Comparison of ENCODE assay signal across 1 cellular context in genomic region chr20:29764922-29765610, GRCh38.
A peak's percentile ranks its signal among the peaks of the same experiment; 100 is the strongest.
TF ChIP-seq lines count a peak whose summit lies in the region.
"Not testable (repeated sequence)": the region's sequence is repeated elsewhere in the genome, so short reads cannot be mapped to it uniquely, and the experiment has no call there.

No MANE protein-coding gene starts in this region.

TF ChIP-seq in HepG2, 621 proteins besides CTCF, POLR2A, EP300 and RAD21 (continued from another document):
- peak; percentile 19; the same call in 1 of the 2 replicates for TF ChIP-seq PATZ1 (CRISPR knock-in tag; IDR thresholded peaks at IDR 0.05)
- 0 out of 2 replicates have a peak, but pooled peaks have one; percentile 56 for TF ChIP-seq ZBTB7B (CRISPR knock-in tag; IDR thresholded peaks at IDR 0.05)
- TF ChIP-seq, protein P1, sequence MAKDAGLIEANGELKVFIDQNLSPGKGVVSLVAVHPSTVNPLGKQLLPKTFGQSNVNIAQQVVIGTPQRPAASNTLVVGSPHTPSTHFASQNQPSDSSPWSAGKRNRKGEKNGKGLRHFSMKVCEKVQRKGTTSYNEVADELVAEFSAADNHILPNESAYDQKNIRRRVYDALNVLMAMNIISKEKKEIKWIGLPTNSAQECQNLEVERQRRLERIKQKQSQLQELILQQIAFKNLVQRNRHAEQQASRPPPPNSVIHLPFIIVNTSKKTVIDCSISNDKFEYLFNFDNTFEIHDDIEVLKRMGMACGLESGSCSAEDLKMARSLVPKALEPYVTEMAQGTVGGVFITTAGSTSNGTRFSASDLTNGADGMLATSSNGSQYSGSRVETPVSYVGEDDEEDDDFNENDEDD (CRISPR knock-in tag; IDR thresholded peaks at IDR 0.05; ENCODE audit: borderline replicate concordance), result peak; percentile 47; the same call in 1 of the 2 replicates
- TF ChIP-seq NR2F6 (IDR thresholded peaks at IDR 0.05); MAZ (CRISPR knock-in tag; IDR thresholded peaks at IDR 0.05; ENCODE audit: low read depth): not testable (repeated sequence)
- peak; percentile 17; the same call in 1 of the 2 replicates for TF ChIP-seq NR2F6 (CRISPR knock-in tag; IDR thresholded peaks at IDR 0.05)
- peak; percentile 79 for TF ChIP-seq SMC3 (IDR thresholded peaks at IDR 0.05; ENCODE audit: low read length)
- TF ChIP-seq, protein P2, sequence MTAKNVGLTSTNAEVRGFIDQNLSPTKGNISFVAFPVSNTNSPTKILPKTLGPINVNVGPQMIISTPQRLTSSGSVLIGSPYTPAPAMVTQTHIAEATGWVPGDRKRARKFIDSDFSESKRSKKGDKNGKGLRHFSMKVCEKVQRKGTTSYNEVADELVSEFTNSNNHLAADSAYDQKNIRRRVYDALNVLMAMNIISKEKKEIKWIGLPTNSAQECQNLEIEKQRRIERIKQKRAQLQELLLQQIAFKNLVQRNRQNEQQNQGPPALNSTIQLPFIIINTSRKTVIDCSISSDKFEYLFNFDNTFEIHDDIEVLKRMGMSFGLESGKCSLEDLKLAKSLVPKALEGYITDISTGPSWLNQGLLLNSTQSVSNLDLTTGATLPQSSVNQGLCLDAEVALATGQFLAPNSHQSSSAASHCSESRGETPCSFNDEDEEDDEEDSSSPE (CRISPR knock-in tag; IDR thresholded peaks at IDR 0.05), result 0 out of 2 replicates have a peak, but pooled peaks have one; percentile 29
- TF ChIP-seq ZNF350 (CRISPR knock-in tag; IDR thresholded peaks at IDR 0.05; ENCODE audit: borderline replicate concordance, low read depth), result 0 out of 2 replicates have a peak, but pooled peaks have one; percentile 40
- TF ChIP-seq IRF2 (CRISPR knock-in tag; IDR thresholded peaks at IDR 0.05), result 0 out of 2 replicates have a peak, but pooled peaks have one; percentile 15
- TF ChIP-seq HNRNPLL (IDR thresholded peaks at IDR 0.05; ENCODE audit: low read depth, low read length, poor library complexity, severe bottlenecking), result peak; percentile 26
- peak; percentile 38; the same call in 1 of the 2 replicates for TF ChIP-seq MAZ (IDR thresholded peaks at IDR 0.05; ENCODE audit: borderline replicate concordance, low read depth, low read length)
- TF ChIP-seq MXD3 (CRISPR knock-in tag; IDR thresholded peaks at IDR 0.05), result peak; percentile 55; the same call in 1 of the 2 replicates
- 0 out of 2 replicates have a peak, but pooled peaks have one; percentile 39 for TF ChIP-seq TERF1 (CRISPR knock-in tag; IDR thresholded peaks at IDR 0.05)
- TF ChIP-seq KDM2A (CRISPR knock-in tag; IDR thresholded peaks at IDR 0.05; ENCODE audit: borderline replicate concordance, low read depth), result peak; percentile 35; the same call in 1 of the 2 replicates
- TF ChIP-seq ZNF563 (CRISPR knock-in tag; IDR thresholded peaks at IDR 0.05), result 0 out of 2 replicates have a peak, but pooled peaks have one; percentile 35
- TF ChIP-seq ZNF891 (CRISPR knock-in tag; IDR thresholded peaks at IDR 0.05), result peak; percentile 24; the same call in 1 of the 2 replicates
- TF ChIP-seq, protein P3, sequence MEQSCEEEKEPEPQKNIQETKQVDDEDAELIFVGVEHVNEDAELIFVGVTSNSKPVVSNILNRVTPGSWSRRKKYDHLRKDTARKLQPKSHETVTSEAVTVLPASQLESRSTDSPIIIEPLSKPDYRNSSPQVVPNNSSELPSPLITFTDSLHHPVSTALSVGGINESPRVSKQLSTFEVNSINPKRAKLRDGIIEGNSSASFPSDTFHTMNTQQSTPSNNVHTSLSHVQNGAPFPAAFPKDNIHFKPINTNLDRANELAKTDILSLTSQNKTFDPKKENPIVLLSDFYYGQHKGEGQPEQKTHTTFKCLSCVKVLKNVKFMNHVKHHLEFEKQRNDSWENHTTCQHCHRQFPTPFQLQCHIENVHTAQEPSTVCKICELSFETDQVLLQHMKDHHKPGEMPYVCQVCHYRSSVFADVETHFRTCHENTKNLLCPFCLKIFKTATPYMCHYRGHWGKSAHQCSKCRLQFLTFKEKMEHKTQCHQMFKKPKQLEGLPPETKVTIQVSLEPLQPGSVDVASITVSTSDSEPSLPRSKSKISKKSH (CRISPR knock-in tag; IDR thresholded peaks at IDR 0.05; ENCODE audit: borderline replicate concordance), result 0 out of 2 replicates have a peak, but pooled peaks have one; percentile 53
- 0 out of 2 replicates have a peak, but pooled peaks have one; percentile 33 for TF ChIP-seq FOXC1 (CRISPR knock-in tag; IDR thresholded peaks at IDR 0.05; ENCODE audit: borderline replicate concordance)
- TF ChIP-seq FOSL2 (CRISPR knock-in tag; IDR thresholded peaks at IDR 0.05), result peak; percentile 51
